Comparison of ENCODE assay signal across 6 cellular contexts in the genomic region with DNA sequence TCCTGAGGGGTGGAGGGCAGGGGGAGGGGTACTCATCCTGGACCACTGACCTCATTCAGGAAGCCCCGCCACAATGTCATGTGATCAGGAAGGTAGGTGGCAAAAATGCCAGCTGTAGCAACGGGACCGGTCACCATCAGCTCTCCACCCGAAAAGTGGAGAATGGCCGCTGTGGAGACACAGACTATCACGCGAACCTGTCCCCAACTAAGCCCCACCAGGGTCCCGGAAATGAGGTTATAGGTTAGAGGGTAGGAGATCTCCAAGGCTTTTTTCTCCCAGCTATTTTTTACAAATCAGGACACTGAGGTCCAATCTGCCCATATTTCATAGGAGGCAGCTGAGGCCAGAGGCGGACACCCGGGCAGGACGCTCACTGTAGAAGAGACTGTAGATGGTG.
A peak's percentile ranks its signal among the peaks of the same experiment; 100 is the strongest.
DNase-seq lines count a peak whose midpoint lies in the region; ATAC-seq and TF ChIP-seq lines count a peak whose summit lies in the region.
"Not testable (repeated sequence)": the region's sequence is repeated elsewhere in the genome, so short reads cannot be mapped to it uniquely, and the experiment has no call there.

No MANE protein-coding gene starts in this region.

- not testable (repeated sequence) for H3K27ac ChIP-seq in right atrium auricular region; right lobe of liver; lung (ENCODE audit: low read depth in 1 of 2, low read length in 1 of 2)

- peak; percentile 44 for DNase-seq in activated effector memory CD4-positive, alpha-beta T cell treated with anti-CD3 and anti-CD28 coated beads, Interleukin-2, amount 50 U/mL, for 16 hours
- DNase-seq in fibroblast of gingiva (ENCODE audit: low read depth) (peak; percentile 0), right atrium auricular region (ENCODE audit: low spot score) (peak; percentile 52), right lobe of liver (peak in 2 of 3 donors; percentile 18 to 22), lung (ENCODE audit: low spot score) (peak; percentile 25), posterior vena cava (ENCODE audit: low spot score) (peak; percentile 64)

- not testable (repeated sequence) for ATAC-seq in right lobe of liver; lung (ENCODE audit: insufficient read depth, low FRiP score)

- intact Hi-C loops in right lobe of liver (cut with DNase I); posterior vena cava (cut with DNase I): not testable (repeated sequence)

- H3K4me3 ChIP-seq in right atrium auricular region, right lobe of liver, lung: not testable (repeated sequence)

- 83% methylated on average over 1 of the region's 11 CpGs for WGBS in right lobe of liver (ENCODE audit: insufficient coverage, low coverage, low lambda C conversion rate, missing lambda C conversion rate)
- WGBS in lung, 2 donors: 95 to 98% methylated on average over 5 to 9 of the region's 11 CpGs

- TF ChIP-seq CTCF in right atrium auricular region (IDR thresholded peaks at IDR 0.05); right lobe of liver (IDR thresholded peaks at IDR 0.05); lung (IDR thresholded peaks at IDR 0.05; ENCODE audit: control extremely low read depth, extremely low read depth): not testable (repeated sequence)

- H3K4me1 ChIP-seq in right atrium auricular region; right lobe of liver; lung (ENCODE audit: control insufficient read depth in 2 of 2, insufficient read depth in 2 of 2, low read length in 2 of 2): not testable (repeated sequence)

- not testable (repeated sequence) for H3K9me3 ChIP-seq in right atrium auricular region; right lobe of liver; lung (ENCODE audit: control insufficient read depth in 2 of 2, insufficient read depth in 1 of 2, low read length in 1 of 2)

- not testable (repeated sequence) for TF ChIP-seq POLR2A in right lobe of liver (IDR thresholded peaks at IDR 0.05)

- not testable (repeated sequence) for H3K36me3 ChIP-seq in right atrium auricular region; right lobe of liver; lung (ENCODE audit: control insufficient read depth in 2 of 2, insufficient read depth in 2 of 2, low read length in 2 of 2)

- H3K27me3 ChIP-seq in right atrium auricular region; right lobe of liver; lung (ENCODE audit: control insufficient read depth, insufficient read depth): not testable (repeated sequence)

Comparison
In these comparisons a context has a peak if more than half of its experiments do, and no peak if none do; other contexts are left out.
1. DNase-seq: peak in every context shown above with its lines; median percentile 64 in posterior vena cava; 52 in right atrium auricular region; 44 in activated effector memory CD4-positive, alpha-beta T cell treated with anti-CD3 and anti-CD28 coated beads, Interleukin-2, amount 50 U/mL, for 16 hours; 25 in lung; 20 in right lobe of liver; 0 in fibroblast of gingiva.